8 cellular contexts compared by ENCODE assay signal in genomic region chr1:67684526-67685066, GRCh38.
A peak's percentile ranks its signal among the peaks of the same experiment; 100 is the strongest.
DNase-seq lines count a peak whose midpoint lies in the region; ATAC-seq and TF ChIP-seq lines count a peak whose summit lies in the region.

No MANE protein-coding gene starts in this region.

- DNase-seq in T-helper 2 cell treated with Interferon-gamma antibody and Interleukin-4, amounts not matched to agents 5 μg/mL and 100 μg/mL, for 36 hours (ENCODE audit: low spot score): no peak
- DNase-seq in T-helper 2 cell (no peak), superior temporal gyrus (ENCODE audit: extremely low spot score) (peak; percentile 47), LoVo (ENCODE audit: low spot score) (no peak), GM13976 (ENCODE audit: low spot score) (no peak)

- H3K36me3 Mint-ChIP-seq in T-helper 2 cell treated with Interferon-gamma antibody and Interleukin-4, amounts not matched to agents 5 μg/mL and 100 μg/mL, for 36 hours (ENCODE audit: low read depth): peaks cover 27% of the 10 kb centered on the region
- peaks cover 16% of the 10 kb centered on the region for H3K36me3 Mint-ChIP-seq in activated naive CD8-positive, alpha-beta T cell

- no peak for ATAC-seq in GM19452 (IDR thresholded peaks at IDR 0.05; ENCODE audit: unreplicated experiment)

- H3K27me3 Mint-ChIP-seq in T-helper 2 cell treated with Interferon-gamma antibody and Interleukin-4, amounts not matched to agents 5 μg/mL and 100 μg/mL, for 36 hours (ENCODE audit: low read depth): no peaks in the 10 kb centered on the region
- H3K27me3 Mint-ChIP-seq in activated naive CD8-positive, alpha-beta T cell: no peaks in the 10 kb centered on the region

- no peak for TF ChIP-seq CTCF in GM13976 (IDR thresholded peaks at IDR 0.05; ENCODE audit: borderline replicate concordance, control extremely low read depth, extremely low read depth, insufficient read depth, missing control alignments)

- no peaks in the 10 kb centered on the region for H3K9me3 Mint-ChIP-seq in T-helper 2 cell treated with Interferon-gamma antibody and Interleukin-4, amounts not matched to agents 5 μg/mL and 100 μg/mL, for 36 hours
- no peaks in the 10 kb centered on the region for H3K9me3 Mint-ChIP-seq in activated naive CD8-positive, alpha-beta T cell (ENCODE audit: low read depth)

- in situ Hi-C loops in GM13976 (cut with MboI; ENCODE audit: low sequenced_read_pairs, unreplicated experiment): no loop called here

- H3K27ac ChIP-seq in layer of hippocampus (ENCODE audit: low read depth, low read length): peak overlapping the region; percentile 30

- peaks cover 26% of the 10 kb centered on the region for H3K4me1 Mint-ChIP-seq in T-helper 2 cell treated with Interferon-gamma antibody and Interleukin-4, amounts not matched to agents 5 μg/mL and 100 μg/mL, for 36 hours (ENCODE audit: low read depth)
- peaks cover 47% of the 10 kb centered on the region for H3K4me1 Mint-ChIP-seq in activated naive CD8-positive, alpha-beta T cell (ENCODE audit: low read depth)

- H3K27me3 ChIP-seq in layer of hippocampus (ENCODE audit: control insufficient read depth, insufficient read depth, low read length): no peaks in the 10 kb centered on the region

- H3K4me3 Mint-ChIP-seq in T-helper 2 cell treated with Interferon-gamma antibody and Interleukin-4, amounts not matched to agents 5 μg/mL and 100 μg/mL, for 36 hours: peak overlapping the region; percentile 91
- peak overlapping the region; percentile 97 for H3K4me3 Mint-ChIP-seq in activated naive CD8-positive, alpha-beta T cell

- peak overlapping the region; percentile 97 for H3K27ac Mint-ChIP-seq in T-helper 2 cell treated with Interferon-gamma antibody and Interleukin-4, amounts not matched to agents 5 μg/mL and 100 μg/mL, for 36 hours
- peak overlapping the region; percentile 95 for H3K27ac Mint-ChIP-seq in activated naive CD8-positive, alpha-beta T cell
